Comparison of ENCODE assay signal across 1 cellular context in the genomic region with DNA sequence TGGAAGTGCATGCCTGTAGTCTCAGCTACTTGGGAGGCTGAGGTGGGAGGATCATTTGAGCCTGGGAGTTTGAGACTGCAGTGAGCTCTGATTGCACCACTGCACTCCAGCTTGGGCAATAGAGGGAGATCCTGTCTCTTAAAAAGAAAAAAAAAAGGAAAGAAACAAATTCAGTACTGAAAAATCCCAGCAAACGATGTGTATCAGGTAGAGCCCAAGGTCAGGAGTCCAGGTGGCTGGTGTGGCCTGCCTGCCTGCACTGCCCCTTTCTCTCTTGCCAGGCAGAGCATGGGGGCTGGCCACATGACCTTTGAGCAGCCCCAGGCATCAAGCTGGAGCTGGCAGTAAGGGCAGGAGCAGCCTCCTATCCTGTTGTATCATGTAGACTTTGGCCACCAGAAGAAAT.
A peak's percentile ranks its signal among the peaks of the same experiment; 100 is the strongest.
TF ChIP-seq lines count a peak whose summit lies in the region.

No MANE protein-coding gene starts in this region.

TF ChIP-seq in HepG2, 621 proteins besides CTCF, POLR2A, EP300 and RAD21 (continued from another document and continues in another):
- TF ChIP-seq FUBP1 (CRISPR knock-in tag; IDR thresholded peaks at IDR 0.05; ENCODE audit: borderline replicate concordance) = no peak
- TF ChIP-seq ZNF557 (CRISPR knock-in tag; IDR thresholded peaks at IDR 0.05) = no peak
- TF ChIP-seq, protein P1, sequence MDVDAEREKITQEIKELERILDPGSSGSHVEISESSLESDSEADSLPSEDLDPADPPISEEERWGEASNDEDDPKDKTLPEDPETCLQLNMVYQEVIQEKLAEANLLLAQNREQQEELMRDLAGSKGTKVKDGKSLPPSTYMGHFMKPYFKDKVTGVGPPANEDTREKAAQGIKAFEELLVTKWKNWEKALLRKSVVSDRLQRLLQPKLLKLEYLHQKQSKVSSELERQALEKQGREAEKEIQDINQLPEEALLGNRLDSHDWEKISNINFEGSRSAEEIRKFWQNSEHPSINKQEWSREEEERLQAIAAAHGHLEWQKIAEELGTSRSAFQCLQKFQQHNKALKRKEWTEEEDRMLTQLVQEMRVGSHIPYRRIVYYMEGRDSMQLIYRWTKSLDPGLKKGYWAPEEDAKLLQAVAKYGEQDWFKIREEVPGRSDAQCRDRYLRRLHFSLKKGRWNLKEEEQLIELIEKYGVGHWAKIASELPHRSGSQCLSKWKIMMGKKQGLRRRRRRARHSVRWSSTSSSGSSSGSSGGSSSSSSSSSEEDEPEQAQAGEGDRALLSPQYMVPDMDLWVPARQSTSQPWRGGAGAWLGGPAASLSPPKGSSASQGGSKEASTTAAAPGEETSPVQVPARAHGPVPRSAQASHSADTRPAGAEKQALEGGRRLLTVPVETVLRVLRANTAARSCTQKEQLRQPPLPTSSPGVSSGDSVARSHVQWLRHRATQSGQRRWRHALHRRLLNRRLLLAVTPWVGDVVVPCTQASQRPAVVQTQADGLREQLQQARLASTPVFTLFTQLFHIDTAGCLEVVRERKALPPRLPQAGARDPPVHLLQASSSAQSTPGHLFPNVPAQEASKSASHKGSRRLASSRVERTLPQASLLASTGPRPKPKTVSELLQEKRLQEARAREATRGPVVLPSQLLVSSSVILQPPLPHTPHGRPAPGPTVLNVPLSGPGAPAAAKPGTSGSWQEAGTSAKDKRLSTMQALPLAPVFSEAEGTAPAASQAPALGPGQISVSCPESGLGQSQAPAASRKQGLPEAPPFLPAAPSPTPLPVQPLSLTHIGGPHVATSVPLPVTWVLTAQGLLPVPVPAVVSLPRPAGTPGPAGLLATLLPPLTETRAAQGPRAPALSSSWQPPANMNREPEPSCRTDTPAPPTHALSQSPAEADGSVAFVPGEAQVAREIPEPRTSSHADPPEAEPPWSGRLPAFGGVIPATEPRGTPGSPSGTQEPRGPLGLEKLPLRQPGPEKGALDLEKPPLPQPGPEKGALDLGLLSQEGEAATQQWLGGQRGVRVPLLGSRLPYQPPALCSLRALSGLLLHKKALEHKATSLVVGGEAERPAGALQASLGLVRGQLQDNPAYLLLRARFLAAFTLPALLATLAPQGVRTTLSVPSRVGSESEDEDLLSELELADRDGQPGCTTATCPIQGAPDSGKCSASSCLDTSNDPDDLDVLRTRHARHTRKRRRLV (CRISPR knock-in tag; IDR thresholded peaks at IDR 0.05) = no peak
- TF ChIP-seq SMARCC2 (IDR thresholded peaks at IDR 0.05) = no peak
- no peak for TF ChIP-seq ZFP62 (CRISPR knock-in tag; IDR thresholded peaks at IDR 0.05)
- TF ChIP-seq, protein P2, sequence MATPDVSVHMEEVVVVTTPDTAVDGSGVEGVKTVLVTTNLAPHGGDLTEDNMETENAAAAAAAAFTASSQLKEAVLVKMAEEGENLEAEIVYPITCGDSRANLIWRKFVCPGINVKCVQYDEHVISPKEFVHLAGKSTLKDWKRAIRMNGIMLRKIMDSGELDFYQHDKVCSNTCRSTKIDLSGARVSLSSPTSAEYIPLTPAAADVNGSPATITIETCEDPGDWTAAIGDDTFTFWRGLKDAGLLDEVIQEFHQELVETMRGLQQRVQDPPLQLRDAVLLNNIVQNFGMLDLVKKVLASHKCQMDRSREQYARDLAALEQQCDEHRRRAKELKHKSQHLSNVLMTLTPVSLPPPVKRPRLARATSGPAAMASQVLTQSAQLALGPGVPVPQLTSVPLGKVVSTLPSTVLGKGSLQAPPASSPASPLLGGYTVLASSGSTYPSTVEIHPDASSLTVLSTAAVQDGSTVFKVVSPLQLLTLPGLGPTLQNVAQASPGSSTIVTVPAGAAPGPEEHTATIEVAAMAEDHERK (CRISPR knock-in tag; IDR thresholded peaks at IDR 0.05; ENCODE audit: low read depth) = no peak
- TF ChIP-seq NR2F6 (IDR thresholded peaks at IDR 0.05) = peak; percentile 31; the same call in 1 of the 2 replicates
- peak; percentile 48; the same call in 1 of the 2 replicates for TF ChIP-seq NR2F6 (CRISPR knock-in tag; IDR thresholded peaks at IDR 0.05)
- no peak for TF ChIP-seq ELF4 (CRISPR knock-in tag; IDR thresholded peaks at IDR 0.05; ENCODE audit: borderline replicate concordance)
- no peak for TF ChIP-seq EEA1 (CRISPR knock-in tag; IDR thresholded peaks at IDR 0.05; ENCODE audit: borderline replicate concordance)
- no peak for TF ChIP-seq ZSCAN20 (CRISPR knock-in tag; IDR thresholded peaks at IDR 0.05; ENCODE audit: borderline replicate concordance)
- TF ChIP-seq, protein P3, sequence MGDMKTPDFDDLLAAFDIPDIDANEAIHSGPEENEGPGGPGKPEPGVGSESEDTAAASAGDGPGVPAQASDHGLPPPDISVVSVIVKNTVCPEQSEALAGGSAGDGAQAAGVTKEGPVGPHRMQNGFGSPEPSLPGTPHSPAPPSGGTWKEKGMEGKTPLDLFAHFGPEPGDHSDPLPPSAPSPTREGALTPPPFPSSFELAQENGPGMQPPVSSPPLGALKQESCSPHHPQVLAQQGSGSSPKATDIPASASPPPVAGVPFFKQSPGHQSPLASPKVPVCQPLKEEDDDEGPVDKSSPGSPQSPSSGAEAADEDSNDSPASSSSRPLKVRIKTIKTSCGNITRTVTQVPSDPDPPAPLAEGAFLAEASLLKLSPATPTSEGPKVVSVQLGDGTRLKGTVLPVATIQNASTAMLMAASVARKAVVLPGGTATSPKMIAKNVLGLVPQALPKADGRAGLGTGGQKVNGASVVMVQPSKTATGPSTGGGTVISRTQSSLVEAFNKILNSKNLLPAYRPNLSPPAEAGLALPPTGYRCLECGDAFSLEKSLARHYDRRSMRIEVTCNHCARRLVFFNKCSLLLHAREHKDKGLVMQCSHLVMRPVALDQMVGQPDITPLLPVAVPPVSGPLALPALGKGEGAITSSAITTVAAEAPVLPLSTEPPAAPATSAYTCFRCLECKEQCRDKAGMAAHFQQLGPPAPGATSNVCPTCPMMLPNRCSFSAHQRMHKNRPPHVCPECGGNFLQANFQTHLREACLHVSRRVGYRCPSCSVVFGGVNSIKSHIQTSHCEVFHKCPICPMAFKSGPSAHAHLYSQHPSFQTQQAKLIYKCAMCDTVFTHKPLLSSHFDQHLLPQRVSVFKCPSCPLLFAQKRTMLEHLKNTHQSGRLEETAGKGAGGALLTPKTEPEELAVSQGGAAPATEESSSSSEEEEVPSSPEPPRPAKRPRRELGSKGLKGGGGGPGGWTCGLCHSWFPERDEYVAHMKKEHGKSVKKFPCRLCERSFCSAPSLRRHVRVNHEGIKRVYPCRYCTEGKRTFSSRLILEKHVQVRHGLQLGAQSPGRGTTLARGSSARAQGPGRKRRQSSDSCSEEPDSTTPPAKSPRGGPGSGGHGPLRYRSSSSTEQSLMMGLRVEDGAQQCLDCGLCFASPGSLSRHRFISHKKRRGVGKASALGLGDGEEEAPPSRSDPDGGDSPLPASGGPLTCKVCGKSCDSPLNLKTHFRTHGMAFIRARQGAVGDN (CRISPR knock-in tag; IDR thresholded peaks at IDR 0.05) = peak; percentile 76
- TF ChIP-seq ZNF891 (CRISPR knock-in tag; IDR thresholded peaks at IDR 0.05) = no peak
- no peak for TF ChIP-seq SP1 (IDR thresholded peaks at IDR 0.05)
- no peak; the same call in 1 of the 2 replicates for TF ChIP-seq SP1 (CRISPR knock-in tag; IDR thresholded peaks at IDR 0.05)
- TF ChIP-seq ZNF230 (CRISPR knock-in tag; IDR thresholded peaks at IDR 0.05) = no peak
- no peak for TF ChIP-seq HMG20A (CRISPR knock-in tag; IDR thresholded peaks at IDR 0.05; ENCODE audit: borderline replicate concordance)
- peak; percentile 76 for TF ChIP-seq PAXIP1 (CRISPR knock-in tag; conservative IDR thresholded peaks at IDR 0.05)
- TF ChIP-seq ZNF136 (CRISPR knock-in tag; IDR thresholded peaks at IDR 0.05; ENCODE audit: low read depth) = no peak
- no peak for TF ChIP-seq HNRNPH1 (optimal IDR thresholded peaks at IDR 0.05; ENCODE audit: low read depth, low read length)
- no peak for TF ChIP-seq BRF2 (CRISPR knock-in tag; IDR thresholded peaks at IDR 0.05)
- TF ChIP-seq ZNF234 (CRISPR knock-in tag; conservative IDR thresholded peaks at IDR 0.05) = no peak
- TF ChIP-seq HNF4A (CRISPR knock-in tag; IDR thresholded peaks at IDR 0.05) = peak; percentile 97
- TF ChIP-seq ZNF691 (CRISPR knock-in tag; IDR thresholded peaks at IDR 0.05; ENCODE audit: borderline replicate concordance, low read depth) = no peak
- no peak for TF ChIP-seq PRPF4 (IDR thresholded peaks at IDR 0.05; ENCODE audit: low read depth, low read length, poor library complexity, severe bottlenecking)
- TF ChIP-seq TERF1 (CRISPR knock-in tag; IDR thresholded peaks at IDR 0.05) = no peak
- TF ChIP-seq NFIB (CRISPR knock-in tag; IDR thresholded peaks at IDR 0.05; ENCODE audit: borderline replicate concordance) = no peak
- TF ChIP-seq NONO (IDR thresholded peaks at IDR 0.05) = no peak
- TF ChIP-seq NONO (CRISPR knock-in tag; conservative IDR thresholded peaks at IDR 0.05) = no peak
- TF ChIP-seq RELA (CRISPR knock-in tag; IDR thresholded peaks at IDR 0.05) = no peak
- TF ChIP-seq RARG (CRISPR knock-in tag; IDR thresholded peaks at IDR 0.05; ENCODE audit: low read depth) = no peak
- no peak for TF ChIP-seq ZBTB21 (CRISPR knock-in tag; IDR thresholded peaks at IDR 0.05)
- TF ChIP-seq, protein P4, sequence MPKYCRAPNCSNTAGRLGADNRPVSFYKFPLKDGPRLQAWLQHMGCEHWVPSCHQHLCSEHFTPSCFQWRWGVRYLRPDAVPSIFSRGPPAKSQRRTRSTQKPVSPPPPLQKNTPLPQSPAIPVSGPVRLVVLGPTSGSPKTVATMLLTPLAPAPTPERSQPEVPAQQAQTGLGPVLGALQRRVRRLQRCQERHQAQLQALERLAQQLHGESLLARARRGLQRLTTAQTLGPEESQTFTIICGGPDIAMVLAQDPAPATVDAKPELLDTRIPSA (CRISPR knock-in tag; IDR thresholded peaks at IDR 0.05; ENCODE audit: borderline replicate concordance) = no peak
- TF ChIP-seq RAD51 (IDR thresholded peaks at IDR 0.05; ENCODE audit: borderline replicate concordance) = no peak
- no peak; the same call in 1 of the 2 replicates for TF ChIP-seq HOXA3 (CRISPR knock-in tag; IDR thresholded peaks at IDR 0.05)
- TF ChIP-seq ZBTB37 (CRISPR knock-in tag; IDR thresholded peaks at IDR 0.05) = no peak
- no peak for TF ChIP-seq ZFYVE20 (CRISPR knock-in tag; IDR thresholded peaks at IDR 0.05; ENCODE audit: borderline replicate concordance, low read depth)
